Comparison of ENCODE assay signal across 21 cellular contexts in the genomic region with DNA sequence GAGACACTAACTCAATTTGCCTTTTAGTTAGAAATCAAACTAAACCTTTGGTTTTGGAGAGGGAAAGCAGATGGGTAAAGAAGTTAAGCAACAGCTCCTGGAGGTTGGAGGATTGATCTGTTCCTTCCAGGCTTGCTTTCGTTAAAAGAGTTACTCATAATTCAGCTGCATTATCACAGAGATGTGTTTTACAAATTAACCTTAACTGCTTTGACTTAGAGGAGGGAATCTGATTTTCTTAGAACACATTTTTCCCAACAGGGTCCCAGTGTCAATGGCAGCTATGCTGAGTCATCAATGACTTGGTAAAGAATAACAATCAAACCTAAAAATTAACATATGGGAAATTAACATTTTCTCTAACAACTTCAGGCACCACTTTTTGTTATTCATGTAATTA.
DNase-seq lines count a peak whose midpoint lies in the region; ATAC-seq and TF ChIP-seq lines count a peak whose summit lies in the region.
"Had no signal": no experiment of that assay in that cellular context is flagged by ENCODE, and none has a peak within 500 bp of the region (broad histone marks: within the 10 kb centered on the region; RNA-seq: fewer than 3 reads in every experiment).

No MANE protein-coding gene starts in this region.

- peaks cover 16% of the 10 kb centered on the region for H3K4me1 ChIP-seq in H9 (ENCODE audit: insufficient read depth, low read length)
- peaks cover 0 to 58% (median 52%) of the 10 kb centered on the region in 4 donors for H3K4me1 ChIP-seq in sigmoid colon
- peaks cover 16 to 51% (median 43%) of the 10 kb centered on the region in 4 donors for H3K4me1 ChIP-seq in esophagus muscularis mucosa
- H3K4me1 ChIP-seq: left lung had no signal

- H2BK15ac ChIP-seq in H9 (ENCODE audit: low read depth, low read length) = no peak overlapping the region

- H3K79me2 ChIP-seq in H9 (ENCODE audit: insufficient read depth, low read length) = no peaks in the 10 kb centered on the region

- no peak overlapping the region for H3K56ac ChIP-seq in H9 (ENCODE audit: insufficient read length, low read depth, low read length)

- H3K23me2 ChIP-seq in H9 (ENCODE audit: insufficient read length, low read depth, low read length, poor library complexity, severe bottlenecking) = no peaks in the 10 kb centered on the region

- CTCF ChIA-PET in WTC11 (lab: Charles Lee) = interaction anchor here (1.5 to 2.0 kb wide), 2 partner anchors 34 to 223 kb away, joined by 5 to 7 read pairs; no protein-coding TSS in a partner anchor
- CTCF ChIA-PET in activated CD4-positive, alpha-beta T cell treated with anti-CD3 and anti-CD28 coated beads, Interleukin-2, amount 10 ng/mL, durations not matched to agents 7 days and 5 days (lab: Charles Lee) = no interaction called here

- peak overlapping the region; percentile 81 to 96 (median 83); a peak in 6 of 7 replicates for H3K27ac Mint-ChIP-seq in H9
- peak overlapping the region; percentile 97 for H3K27ac Mint-ChIP-seq in WTC11
- H3K27ac Mint-ChIP-seq in activated CD4-positive, alpha-beta T cell treated with anti-CD3 and anti-CD28 coated beads, Interleukin-2, amount 10 ng/mL, durations not matched to agents 7 days and 5 days = no peak overlapping the region
- H3K27ac Mint-ChIP-seq: activated CD8-positive, alpha-beta memory T cell treated with anti-CD3 and anti-CD28 coated beads, Interleukin-2, amount 10 ng/mL, durations not matched to agents 7 days and 5 days; effector memory CD8-positive, alpha-beta T cell; stimulated activated naive CD8-positive, alpha-beta T cell treated with anti-CD3 and anti-CD28 coated beads, Interleukin-15, Interleukin-2, amounts not matched to agents 100 ng/mL and 50 ng/mL, for 24 hours had no signal

- ATAC-seq in WTC11 = no peak; the same call in 1 of the 2 replicates
- ATAC-seq in GM21367 (IDR thresholded peaks at IDR 0.05; ENCODE audit: unreplicated experiment) = no peak
- ATAC-seq: activated CD8-positive, alpha-beta memory T cell treated with anti-CD3 and anti-CD28 coated beads, Interleukin-2, amount 10 ng/mL, durations not matched to agents 7 days and 5 days; effector memory CD8-positive, alpha-beta T cell; left lung had no signal

- H4K91ac ChIP-seq in H9 (ENCODE audit: insufficient read length, low read depth, low read length) = no peak overlapping the region

- TF ChIP-seq CTCF in H9 (conservative IDR thresholded peaks at IDR 0.05) = no peak
- TF ChIP-seq CTCF in WTC11 (IDR thresholded peaks at IDR 0.05) = no peak
- no peak for TF ChIP-seq CTCF in foreskin fibroblast (IDR thresholded peaks at IDR 0.05; ENCODE audit: low read depth, low read length)
- TF ChIP-seq CTCF in sigmoid colon (IDR thresholded peaks at IDR 0.05) = no peak
- no peak for TF ChIP-seq CTCF in esophagus muscularis mucosa (IDR thresholded peaks at IDR 0.05)

- H3K9me3 ChIP-seq in H9 (ENCODE audit: control insufficient read depth, low read depth, low read length) (no peaks in the 10 kb centered on the region), sigmoid colon (no peaks in the 10 kb centered on the region), esophagus muscularis mucosa (no peaks in the 10 kb centered on the region)
- H3K9me3 ChIP-seq: left lung, SJCRH30 had no signal

- TF ChIP-seq EP300 in sigmoid colon (IDR thresholded peaks at IDR 0.05) (no peak), esophagus muscularis mucosa (IDR thresholded peaks at IDR 0.05) (no peak)

- H3K18ac ChIP-seq in H9 (ENCODE audit: insufficient read length, low read depth, low read length) = no peak overlapping the region

- no peak overlapping the region for H2BK12ac ChIP-seq in H9 (ENCODE audit: insufficient read length, low read depth, low read length)

- no peak overlapping the region for H2AK5ac ChIP-seq in H9 (ENCODE audit: insufficient read length, low read length)

- peaks cover 13 to 15% of the 10 kb centered on the region in 2 experiments for H3K9me3 Mint-ChIP-seq in H9
- peaks cover 20% of the 10 kb centered on the region for H3K9me3 Mint-ChIP-seq in WTC11
- no peaks in the 10 kb centered on the region for H3K9me3 Mint-ChIP-seq in activated CD4-positive, alpha-beta T cell treated with anti-CD3 and anti-CD28 coated beads, Interleukin-2, amount 10 ng/mL, durations not matched to agents 7 days and 5 days
- H3K9me3 Mint-ChIP-seq: effector memory CD8-positive, alpha-beta T cell; stimulated activated naive CD8-positive, alpha-beta T cell treated with anti-CD3 and anti-CD28 coated beads, Interleukin-15, Interleukin-2, amounts not matched to agents 100 ng/mL and 50 ng/mL, for 24 hours had no signal

- H3K4me3 Mint-ChIP-seq in H9 (no peak overlapping the region), WTC11 (peak overlapping the region; percentile 33)
- H3K4me3 Mint-ChIP-seq in activated CD4-positive, alpha-beta T cell treated with anti-CD3 and anti-CD28 coated beads, Interleukin-2, amount 10 ng/mL, durations not matched to agents 7 days and 5 days = no peak overlapping the region
- H3K4me3 Mint-ChIP-seq: activated CD8-positive, alpha-beta memory T cell treated with anti-CD3 and anti-CD28 coated beads, Interleukin-2, amount 10 ng/mL, durations not matched to agents 7 days and 5 days; effector memory CD8-positive, alpha-beta T cell; stimulated activated naive CD8-positive, alpha-beta T cell treated with anti-CD3 and anti-CD28 coated beads, Interleukin-15, Interleukin-2, amounts not matched to agents 100 ng/mL and 50 ng/mL, for 24 hours had no signal

- intact Hi-C loops in sigmoid colon (cut with DNase I) = no loop called here
- intact Hi-C loops in esophagus muscularis mucosa (cut with DNase I) = no loop called here

- H3K23ac ChIP-seq in H9 (ENCODE audit: insufficient read length, low read depth, low read length) = no peak overlapping the region

- H3K36me3 Mint-ChIP-seq in H9 (ENCODE audit: insufficient read depth in 1 of 3, low read depth in 3 of 3) = peaks cover 10 to 13% (median 12%) of the 10 kb centered on the region in 3 experiments
- H3K36me3 Mint-ChIP-seq in WTC11 = peaks cover 20% of the 10 kb centered on the region
- no peaks in the 10 kb centered on the region for H3K36me3 Mint-ChIP-seq in activated CD4-positive, alpha-beta T cell treated with anti-CD3 and anti-CD28 coated beads, Interleukin-2, amount 10 ng/mL, durations not matched to agents 7 days and 5 days (ENCODE audit: low read depth)
- H3K36me3 Mint-ChIP-seq: activated CD8-positive, alpha-beta memory T cell treated with anti-CD3 and anti-CD28 coated beads, Interleukin-2, amount 10 ng/mL, durations not matched to agents 7 days and 5 days had no signal

- H3K4me3 ChIP-seq in foreskin fibroblast (ENCODE audit: low read depth in 1 of 2, low read length in 2 of 2) = no peak overlapping the region
- H3K4me3 ChIP-seq in sigmoid colon = no peak overlapping the region
- no peak overlapping the region for H3K4me3 ChIP-seq in esophagus muscularis mucosa
- H3K4me3 ChIP-seq: left lung, SJCRH30 had no signal

- no peak overlapping the region for H3K14ac ChIP-seq in H9 (ENCODE audit: insufficient read depth, low read length)

- H3K27me3 Mint-ChIP-seq in H9 (ENCODE audit: low read depth) = peaks cover 11% of the 10 kb centered on the region
- peaks cover 34% of the 10 kb centered on the region for H3K27me3 Mint-ChIP-seq in WTC11 (ENCODE audit: low read depth)
- H3K27me3 Mint-ChIP-seq in activated CD4-positive, alpha-beta T cell treated with anti-CD3 and anti-CD28 coated beads, Interleukin-2, amount 10 ng/mL, durations not matched to agents 7 days and 5 days = peaks cover 10% of the 10 kb centered on the region

- no peak overlapping the region for H4K5ac ChIP-seq in H9 (ENCODE audit: insufficient read length, low read depth, low read length)

- peak overlapping the region; percentile 31 for H2BK5ac ChIP-seq in H9 (ENCODE audit: insufficient read length, low read length)

- H3K4me2 ChIP-seq in H9 (ENCODE audit: insufficient read depth, insufficient read length, low read length) = peak overlapping the region; percentile 14

- POLR2A ChIA-PET in WTC11 (lab: Charles Lee) = no interaction called here
- POLR2A ChIA-PET in activated CD4-positive, alpha-beta T cell treated with anti-CD3 and anti-CD28 coated beads, Interleukin-2, amount 10 ng/mL, durations not matched to agents 7 days and 5 days (lab: Charles Lee) = no interaction called here

- no peak overlapping the region for H4K8ac ChIP-seq in H9 (replicated peaks; ENCODE audit: insufficient read length, low read depth, low read length)

- no peak overlapping the region for H2AFZ ChIP-seq in H9 (ENCODE audit: low read length)

- peaks cover 2% of the 10 kb centered on the region for H4K20me1 ChIP-seq in H9 (ENCODE audit: control insufficient read depth, insufficient read depth, insufficient read length)

- H2BK120ac ChIP-seq in H9 (ENCODE audit: low read depth, low read length, poor library complexity, severe bottlenecking) = no peak overlapping the region

- H2BK20ac ChIP-seq in H9 (ENCODE audit: low read depth, low read length, poor library complexity, severe bottlenecking) = no peak overlapping the region

- DNase-seq in H9 (no peak), WTC11 (ENCODE audit: low spot score) (no peak), foreskin fibroblast (peak; percentile 59 to 71), sigmoid colon (peak; percentile 8), SKM-1 (lab: John Stamatoyannopoulos, UW; ENCODE audit: unreplicated experiment) (no peak), esophagus muscularis mucosa (ENCODE audit: extremely low spot score) (no peak)
- no peak for DNase-seq in activated CD4-positive, alpha-beta T cell treated with anti-CD3 and anti-CD28 coated beads, Interleukin-2, amount 10 ng/mL, durations not matched to agents 7 days and 5 days
- DNase-seq: activated CD4-positive, alpha-beta T cell treated with anti-CD3 and anti-CD28 coated beads for 1 hour; activated effector memory CD4-positive, alpha-beta T cell treated with Interleukin-2 at 50 U/mL for 16 hours; amygdala; cerebellar nuclear complex; effector memory CD8-positive, alpha-beta T cell; NCI-H1417; OCI-M1; SJCRH30; stimulated activated CD4-positive, alpha-beta T cell treated with anti-CD3 and anti-CD28 coated beads, Interleukin-1b, Interleukin-23, amount 100 ng/mL, for 48 hours; T1000 had no signal

- H3K27ac ChIP-seq in H9 (ENCODE audit: insufficient read length, low read depth, low read length) (peak overlapping the region; percentile 95), sigmoid colon (peak overlapping the region in 3 of 4 donors; percentile 36 to 70 (median 68)), esophagus muscularis mucosa (replicated peaks in 1 of 4) (peak overlapping the region in 2 of 4 donors; percentile 34 to 35)
- H3K27ac ChIP-seq: SJCRH30 had no signal

- no peaks in the 10 kb centered on the region for H3K79me1 ChIP-seq in H9 (ENCODE audit: insufficient read depth, low read depth, low read length, poor library complexity, severe bottlenecking)

- peaks cover 48 to 52% of the 10 kb centered on the region in 2 experiments for H3K4me1 Mint-ChIP-seq in H9
- H3K4me1 Mint-ChIP-seq in WTC11 = peaks cover 67% of the 10 kb centered on the region
- H3K4me1 Mint-ChIP-seq in activated CD4-positive, alpha-beta T cell treated with anti-CD3 and anti-CD28 coated beads, Interleukin-2, amount 10 ng/mL, durations not matched to agents 7 days and 5 days = no peaks in the 10 kb centered on the region
- H3K4me1 Mint-ChIP-seq: activated CD8-positive, alpha-beta memory T cell treated with anti-CD3 and anti-CD28 coated beads, Interleukin-2, amount 10 ng/mL, durations not matched to agents 7 days and 5 days had no signal

- no peak overlapping the region for H3T11ph ChIP-seq in H9 (ENCODE audit: low read length)

- no peak overlapping the region for H3K9ac ChIP-seq in H9 (ENCODE audit: extremely low read depth, insufficient read length, low read length)

- H3K36me3 ChIP-seq in sigmoid colon = no peaks in the 10 kb centered on the region
- no peaks in the 10 kb centered on the region for H3K36me3 ChIP-seq in esophagus muscularis mucosa
- H3K36me3 ChIP-seq: left lung, SJCRH30 had no signal

- H3K4ac ChIP-seq in H9 (ENCODE audit: low read depth, low read length) = no peak overlapping the region

- TF ChIP-seq POLR2A in sigmoid colon (IDR thresholded peaks at IDR 0.05) = no peak
- TF ChIP-seq POLR2A in esophagus muscularis mucosa (IDR thresholded peaks at IDR 0.05; ENCODE audit: low read depth) = no peak

- H3K27me3 ChIP-seq in H9 (ENCODE audit: insufficient read depth, low read length) = no peaks in the 10 kb centered on the region
- no peaks in the 10 kb centered on the region for H3K27me3 ChIP-seq in sigmoid colon
- H3K27me3 ChIP-seq in esophagus muscularis mucosa = no peaks in the 10 kb centered on the region
- H3K27me3 ChIP-seq: left lung, SJCRH30 had no signal

- WGBS in H9 (ENCODE audit: extremely low coverage, insufficient read length, low lambda C conversion rate) = no CpG with 5 or more reads among the region's 1 CpG
- 67 to 73% methylated on average over 1 of the region's 1 CpG for WGBS in sigmoid colon, 2 donors
- WGBS in esophagus muscularis mucosa = 44% methylated on average over 1 of the region's 1 CpG

Comparison
In these comparisons a context has a peak if more than half of its experiments do, and no peak if none do; other contexts are left out.
1. DNase-seq: peak in foreskin fibroblast (2 of 2) and sigmoid colon (single experiment); none in H9 (single experiment), WTC11 (single experiment), SKM-1 (single experiment), esophagus muscularis mucosa (single experiment) and activated CD4-positive, alpha-beta T cell treated with anti-CD3 and anti-CD28 coated beads, Interleukin-2, amount 10 ng/mL, durations not matched to agents 7 days and 5 days (single experiment).